Comparison of ENCODE assay signal across 1 cellular context in the genomic region with DNA sequence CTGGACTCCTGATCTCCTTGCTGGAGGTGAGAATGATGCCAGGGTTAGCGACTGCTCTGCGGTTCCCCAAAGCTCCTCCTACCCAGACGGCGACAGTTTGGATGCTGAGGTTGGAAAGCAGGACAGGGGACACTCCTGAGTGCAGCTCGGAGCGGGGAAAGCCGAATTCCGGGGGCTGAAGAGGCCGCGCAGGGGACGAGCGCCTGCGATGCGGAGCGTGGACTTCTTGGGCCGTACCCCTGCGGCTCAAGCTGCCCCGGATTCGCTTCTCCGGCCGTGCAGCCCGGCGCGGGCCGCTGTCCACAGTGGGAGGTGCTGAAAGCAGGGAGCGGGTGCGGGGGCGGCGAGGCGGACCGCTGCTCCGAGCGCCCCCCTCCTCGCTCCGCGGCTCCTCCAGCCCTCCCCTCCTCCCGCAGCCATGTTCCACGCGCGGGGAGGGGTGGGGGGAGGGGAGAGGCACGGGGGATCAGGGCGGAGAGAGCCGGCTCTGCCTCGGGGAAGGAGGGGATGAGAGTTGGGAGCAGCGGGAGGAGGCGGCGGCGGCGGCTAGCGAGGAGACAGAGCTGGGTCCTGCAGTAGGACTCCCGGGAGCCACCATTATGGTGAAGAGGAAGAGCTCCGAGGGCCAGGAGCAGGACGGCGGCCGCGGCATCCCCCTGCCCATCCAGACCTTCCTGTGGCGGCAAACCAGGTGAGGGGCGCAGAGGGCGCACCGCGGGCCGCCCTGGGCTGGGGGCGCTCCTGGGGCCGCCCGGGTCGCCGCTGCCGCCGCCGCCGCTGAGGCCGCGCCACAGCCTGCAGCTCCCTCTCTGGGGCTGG.
TF ChIP-seq lines count a peak whose summit lies in the region.

A gene with protein sequence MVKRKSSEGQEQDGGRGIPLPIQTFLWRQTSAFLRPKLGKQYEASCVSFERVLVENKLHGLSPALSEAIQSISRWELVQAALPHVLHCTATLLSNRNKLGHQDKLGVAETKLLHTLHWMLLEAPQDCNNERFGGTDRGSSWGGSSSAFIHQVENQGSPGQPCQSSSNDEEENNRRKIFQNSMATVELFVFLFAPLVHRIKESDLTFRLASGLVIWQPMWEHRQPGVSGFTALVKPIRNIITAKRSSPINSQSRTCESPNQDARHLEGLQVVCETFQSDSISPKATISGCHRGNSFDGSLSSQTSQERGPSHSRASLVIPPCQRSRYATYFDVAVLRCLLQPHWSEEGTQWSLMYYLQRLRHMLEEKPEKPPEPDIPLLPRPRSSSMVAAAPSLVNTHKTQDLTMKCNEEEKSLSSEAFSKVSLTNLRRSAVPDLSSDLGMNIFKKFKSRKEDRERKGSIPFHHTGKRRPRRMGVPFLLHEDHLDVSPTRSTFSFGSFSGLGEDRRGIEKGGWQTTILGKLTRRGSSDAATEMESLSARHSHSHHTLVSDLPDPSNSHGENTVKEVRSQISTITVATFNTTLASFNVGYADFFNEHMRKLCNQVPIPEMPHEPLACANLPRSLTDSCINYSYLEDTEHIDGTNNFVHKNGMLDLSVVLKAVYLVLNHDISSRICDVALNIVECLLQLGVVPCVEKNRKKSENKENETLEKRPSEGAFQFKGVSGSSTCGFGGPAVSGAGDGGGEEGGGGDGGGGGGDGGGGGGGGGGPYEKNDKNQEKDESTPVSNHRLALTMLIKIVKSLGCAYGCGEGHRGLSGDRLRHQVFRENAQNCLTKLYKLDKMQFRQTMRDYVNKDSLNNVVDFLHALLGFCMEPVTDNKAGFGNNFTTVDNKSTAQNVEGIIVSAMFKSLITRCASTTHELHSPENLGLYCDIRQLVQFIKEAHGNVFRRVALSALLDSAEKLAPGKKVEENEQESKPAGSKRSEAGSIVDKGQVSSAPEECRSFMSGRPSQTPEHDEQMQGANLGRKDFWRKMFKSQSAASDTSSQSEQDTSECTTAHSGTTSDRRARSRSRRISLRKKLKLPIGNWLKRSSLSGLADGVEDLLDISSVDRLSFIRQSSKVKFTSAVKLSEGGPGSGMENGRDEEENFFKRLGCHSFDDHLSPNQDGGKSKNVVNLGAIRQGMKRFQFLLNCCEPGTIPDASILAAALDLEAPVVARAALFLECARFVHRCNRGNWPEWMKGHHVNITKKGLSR (N-terminal part only) (plus strand): TSS at position 359 of the 819 bp plus-strand sequence. CDS start 241 bp downstream, at position 600.

TF ChIP-seq in HepG2, 621 proteins besides CTCF, POLR2A, EP300 and RAD21 (continued from another document and continues in another):
- TF ChIP-seq, protein P1, sequence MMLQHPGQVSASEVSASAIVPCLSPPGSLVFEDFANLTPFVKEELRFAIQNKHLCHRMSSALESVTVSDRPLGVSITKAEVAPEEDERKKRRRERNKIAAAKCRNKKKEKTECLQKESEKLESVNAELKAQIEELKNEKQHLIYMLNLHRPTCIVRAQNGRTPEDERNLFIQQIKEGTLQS (CRISPR knock-in tag; IDR thresholded peaks at IDR 0.05), result peak; percentile 82
- TF ChIP-seq TMF1 (CRISPR knock-in tag; IDR thresholded peaks at IDR 0.05; ENCODE audit: low read depth) (peak; percentile 95), PCBP2 (optimal IDR thresholded peaks at IDR 0.05; ENCODE audit: low read depth, low read length, poor library complexity, severe bottlenecking) (no peak), SKI (IDR thresholded peaks at IDR 0.05; ENCODE audit: partially characterized antibody) (no peak), SMAD3 (CRISPR knock-in tag; IDR thresholded peaks at IDR 0.05) (peak; percentile 98), CHCHD3 (CRISPR knock-in tag; IDR thresholded peaks at IDR 0.05) (peak; percentile 90), ATF7 (IDR thresholded peaks at IDR 0.05) (no peak), ATF7 (CRISPR knock-in tag; IDR thresholded peaks at IDR 0.05) (peak; percentile 73), POGZ (CRISPR knock-in tag; IDR thresholded peaks at IDR 0.05) (peak; percentile 62), ZNF205 (CRISPR knock-in tag; IDR thresholded peaks at IDR 0.05) (peak; percentile 93), KDM2A (CRISPR knock-in tag; IDR thresholded peaks at IDR 0.05; ENCODE audit: borderline replicate concordance, low read depth) (peak; percentile 97), ZSCAN22 (CRISPR knock-in tag; IDR thresholded peaks at IDR 0.05) (0 out of 2 replicates have a peak, but pooled peaks have one; percentile 64), MAZ (IDR thresholded peaks at IDR 0.05; ENCODE audit: borderline replicate concordance, low read depth, low read length) (peak; percentile 59; the same call in 1 of the 2 replicates), MAZ (CRISPR knock-in tag; IDR thresholded peaks at IDR 0.05; ENCODE audit: low read depth) (peak; percentile 75), SIX4 (CRISPR knock-in tag; IDR thresholded peaks at IDR 0.05) (peak; percentile 67; the same call in 1 of the 2 replicates), ZNF891 (CRISPR knock-in tag; IDR thresholded peaks at IDR 0.05) (peak; percentile 96), RELA (CRISPR knock-in tag; IDR thresholded peaks at IDR 0.05) (peak; percentile 92; the same call in 1 of the 2 replicates), WIZ (CRISPR knock-in tag; IDR thresholded peaks at IDR 0.05) (peak; percentile 99), MED1 (CRISPR knock-in tag; IDR thresholded peaks at IDR 0.05) (peak; percentile 61; the same call in 1 of the 2 replicates), KLF6 (CRISPR knock-in tag; IDR thresholded peaks at IDR 0.05) (peak; percentile 99), ZSCAN25 (CRISPR knock-in tag; IDR thresholded peaks at IDR 0.05) (peak; percentile 91), FOXA3 (CRISPR knock-in tag; IDR thresholded peaks at IDR 0.05) (peak; percentile 61), ZNF432 (CRISPR knock-in tag; IDR thresholded peaks at IDR 0.05; ENCODE audit: borderline replicate concordance) (no peak; the same call in 1 of the 2 replicates), ZKSCAN5 (CRISPR knock-in tag; IDR thresholded peaks at IDR 0.05) (no peak), MAFG (CRISPR knock-in tag; IDR thresholded peaks at IDR 0.05) (no peak), SP140L (CRISPR knock-in tag; IDR thresholded peaks at IDR 0.05; ENCODE audit: borderline replicate concordance) (peak; percentile 95; the same call in 1 of the 2 replicates), TOPORS (CRISPR knock-in tag; IDR thresholded peaks at IDR 0.05) (0 out of 2 replicates have a peak, but pooled peaks have one; percentile 53), RFX1 (IDR thresholded peaks at IDR 0.05) (no peak)
- TF ChIP-seq, protein P2, sequence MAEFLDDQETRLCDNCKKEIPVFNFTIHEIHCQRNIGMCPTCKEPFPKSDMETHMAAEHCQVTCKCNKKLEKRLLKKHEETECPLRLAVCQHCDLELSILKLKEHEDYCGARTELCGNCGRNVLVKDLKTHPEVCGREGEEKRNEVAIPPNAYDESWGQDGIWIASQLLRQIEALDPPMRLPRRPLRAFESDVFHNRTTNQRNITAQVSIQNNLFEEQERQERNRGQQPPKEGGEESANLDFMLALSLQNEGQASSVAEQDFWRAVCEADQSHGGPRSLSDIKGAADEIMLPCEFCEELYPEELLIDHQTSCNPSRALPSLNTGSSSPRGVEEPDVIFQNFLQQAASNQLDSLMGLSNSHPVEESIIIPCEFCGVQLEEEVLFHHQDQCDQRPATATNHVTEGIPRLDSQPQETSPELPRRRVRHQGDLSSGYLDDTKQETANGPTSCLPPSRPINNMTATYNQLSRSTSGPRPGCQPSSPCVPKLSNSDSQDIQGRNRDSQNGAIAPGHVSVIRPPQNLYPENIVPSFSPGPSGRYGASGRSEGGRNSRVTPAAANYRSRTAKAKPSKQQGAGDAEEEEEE (CRISPR knock-in tag; IDR thresholded peaks at IDR 0.05; ENCODE audit: borderline replicate concordance), result no peak
- TF ChIP-seq, protein P3, sequence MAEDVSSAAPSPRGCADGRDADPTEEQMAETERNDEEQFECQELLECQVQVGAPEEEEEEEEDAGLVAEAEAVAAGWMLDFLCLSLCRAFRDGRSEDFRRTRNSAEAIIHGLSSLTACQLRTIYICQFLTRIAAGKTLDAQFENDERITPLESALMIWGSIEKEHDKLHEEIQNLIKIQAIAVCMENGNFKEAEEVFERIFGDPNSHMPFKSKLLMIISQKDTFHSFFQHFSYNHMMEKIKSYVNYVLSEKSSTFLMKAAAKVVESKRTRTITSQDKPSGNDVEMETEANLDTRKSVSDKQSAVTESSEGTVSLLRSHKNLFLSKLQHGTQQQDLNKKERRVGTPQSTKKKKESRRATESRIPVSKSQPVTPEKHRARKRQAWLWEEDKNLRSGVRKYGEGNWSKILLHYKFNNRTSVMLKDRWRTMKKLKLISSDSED (CRISPR knock-in tag; IDR thresholded peaks at IDR 0.05), result peak; percentile 82; the same call in 1 of the 2 replicates
- TF ChIP-seq, protein P4, sequence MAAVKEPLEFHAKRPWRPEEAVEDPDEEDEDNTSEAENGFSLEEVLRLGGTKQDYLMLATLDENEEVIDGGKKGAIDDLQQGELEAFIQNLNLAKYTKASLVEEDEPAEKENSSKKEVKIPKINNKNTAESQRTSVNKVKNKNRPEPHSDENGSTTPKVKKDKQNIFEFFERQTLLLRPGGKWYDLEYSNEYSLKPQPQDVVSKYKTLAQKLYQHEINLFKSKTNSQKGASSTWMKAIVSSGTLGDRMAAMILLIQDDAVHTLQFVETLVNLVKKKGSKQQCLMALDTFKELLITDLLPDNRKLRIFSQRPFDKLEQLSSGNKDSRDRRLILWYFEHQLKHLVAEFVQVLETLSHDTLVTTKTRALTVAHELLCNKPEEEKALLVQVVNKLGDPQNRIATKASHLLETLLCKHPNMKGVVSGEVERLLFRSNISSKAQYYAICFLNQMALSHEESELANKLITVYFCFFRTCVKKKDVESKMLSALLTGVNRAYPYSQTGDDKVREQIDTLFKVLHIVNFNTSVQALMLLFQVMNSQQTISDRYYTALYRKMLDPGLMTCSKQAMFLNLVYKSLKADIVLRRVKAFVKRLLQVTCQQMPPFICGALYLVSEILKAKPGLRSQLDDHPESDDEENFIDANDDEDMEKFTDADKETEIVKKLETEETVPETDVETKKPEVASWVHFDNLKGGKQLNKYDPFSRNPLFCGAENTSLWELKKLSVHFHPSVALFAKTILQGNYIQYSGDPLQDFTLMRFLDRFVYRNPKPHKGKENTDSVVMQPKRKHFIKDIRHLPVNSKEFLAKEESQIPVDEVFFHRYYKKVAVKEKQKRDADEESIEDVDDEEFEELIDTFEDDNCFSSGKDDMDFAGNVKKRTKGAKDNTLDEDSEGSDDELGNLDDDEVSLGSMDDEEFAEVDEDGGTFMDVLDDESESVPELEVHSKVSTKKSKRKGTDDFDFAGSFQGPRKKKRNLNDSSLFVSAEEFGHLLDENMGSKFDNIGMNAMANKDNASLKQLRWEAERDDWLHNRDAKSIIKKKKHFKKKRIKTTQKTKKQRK (IDR thresholded peaks at IDR 0.05; ENCODE audit: low read length), result no peak
- TF ChIP-seq, protein P5, sequence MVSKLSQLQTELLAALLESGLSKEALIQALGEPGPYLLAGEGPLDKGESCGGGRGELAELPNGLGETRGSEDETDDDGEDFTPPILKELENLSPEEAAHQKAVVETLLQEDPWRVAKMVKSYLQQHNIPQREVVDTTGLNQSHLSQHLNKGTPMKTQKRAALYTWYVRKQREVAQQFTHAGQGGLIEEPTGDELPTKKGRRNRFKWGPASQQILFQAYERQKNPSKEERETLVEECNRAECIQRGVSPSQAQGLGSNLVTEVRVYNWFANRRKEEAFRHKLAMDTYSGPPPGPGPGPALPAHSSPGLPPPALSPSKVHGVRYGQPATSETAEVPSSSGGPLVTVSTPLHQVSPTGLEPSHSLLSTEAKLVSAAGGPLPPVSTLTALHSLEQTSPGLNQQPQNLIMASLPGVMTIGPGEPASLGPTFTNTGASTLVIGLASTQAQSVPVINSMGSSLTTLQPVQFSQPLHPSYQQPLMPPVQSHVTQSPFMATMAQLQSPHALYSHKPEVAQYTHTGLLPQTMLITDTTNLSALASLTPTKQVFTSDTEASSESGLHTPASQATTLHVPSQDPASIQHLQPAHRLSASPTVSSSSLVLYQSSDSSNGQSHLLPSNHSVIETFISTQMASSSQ (IDR thresholded peaks at IDR 0.05; ENCODE audit: low read depth), result no peak
- TF ChIP-seq, protein P5 (CRISPR knock-in tag; IDR thresholded peaks at IDR 0.05; ENCODE audit: borderline replicate concordance), result peak; percentile 52; the same call in 1 of the 2 replicates
- TF ChIP-seq, protein P6, sequence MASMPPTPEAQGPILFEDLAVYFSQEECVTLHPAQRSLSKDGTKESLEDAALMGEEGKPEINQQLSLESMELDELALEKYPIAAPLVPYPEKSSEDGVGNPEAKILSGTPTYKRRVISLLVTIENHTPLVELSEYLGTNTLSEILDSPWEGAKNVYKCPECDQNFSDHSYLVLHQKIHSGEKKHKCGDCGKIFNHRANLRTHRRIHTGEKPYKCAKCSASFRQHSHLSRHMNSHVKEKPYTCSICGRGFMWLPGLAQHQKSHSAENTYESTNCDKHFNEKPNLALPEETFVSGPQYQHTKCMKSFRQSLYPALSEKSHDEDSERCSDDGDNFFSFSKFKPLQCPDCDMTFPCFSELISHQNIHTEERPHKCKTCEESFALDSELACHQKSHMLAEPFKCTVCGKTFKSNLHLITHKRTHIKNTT (CRISPR knock-in tag; IDR thresholded peaks at IDR 0.05), result no peak
- TF ChIP-seq, protein P7, sequence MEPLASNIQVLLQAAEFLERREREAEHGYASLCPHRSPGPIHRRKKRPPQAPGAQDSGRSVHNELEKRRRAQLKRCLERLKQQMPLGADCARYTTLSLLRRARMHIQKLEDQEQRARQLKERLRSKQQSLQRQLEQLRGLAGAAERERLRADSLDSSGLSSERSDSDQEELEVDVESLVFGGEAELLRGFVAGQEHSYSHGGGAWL (CRISPR knock-in tag; IDR thresholded peaks at IDR 0.05), result peak; percentile 99
- TF ChIP-seq, protein P8, sequence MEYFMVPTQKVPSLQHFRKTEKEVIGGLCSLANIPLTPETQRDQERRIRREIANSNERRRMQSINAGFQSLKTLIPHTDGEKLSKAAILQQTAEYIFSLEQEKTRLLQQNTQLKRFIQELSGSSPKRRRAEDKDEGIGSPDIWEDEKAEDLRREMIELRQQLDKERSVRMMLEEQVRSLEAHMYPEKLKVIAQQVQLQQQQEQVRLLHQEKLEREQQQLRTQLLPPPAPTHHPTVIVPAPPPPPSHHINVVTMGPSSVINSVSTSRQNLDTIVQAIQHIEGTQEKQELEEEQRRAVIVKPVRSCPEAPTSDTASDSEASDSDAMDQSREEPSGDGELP (IDR thresholded peaks at IDR 0.05; ENCODE audit: borderline replicate concordance, low read depth), result no peak
